In the genomic region with DNA sequence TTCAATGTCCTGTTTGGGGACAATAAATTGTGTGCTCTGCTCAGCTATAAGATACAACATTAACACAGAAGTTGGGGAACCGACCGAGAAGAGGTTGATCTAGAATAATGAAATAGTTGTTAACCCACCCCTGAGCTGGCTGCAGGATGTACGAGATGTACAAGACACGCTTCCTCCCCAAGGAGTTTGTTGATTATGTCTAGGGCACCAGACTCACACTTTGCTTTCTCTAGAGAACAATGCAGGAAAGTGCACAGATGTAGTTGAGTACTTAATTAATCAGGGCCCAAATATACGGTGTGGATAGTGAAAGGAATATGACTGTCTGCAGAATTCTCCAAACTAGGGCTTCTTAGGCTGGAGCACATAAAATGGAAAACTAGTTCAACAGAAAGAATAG, we compare ENCODE assay signal across 23 cellular contexts.
"Had no signal": no experiment of that assay in that cellular context is flagged by ENCODE, and none has a peak within 500 bp of the region (broad histone marks: within the 10 kb centered on the region; RNA-seq: fewer than 3 reads in every experiment).

No MANE protein-coding gene starts in this region.

- H3K36me3 ChIP-seq: colonic mucosa, esophagus muscularis mucosa, lower lobe of right lung, neural progenitor cell, right atrium auricular region, spleen, vagina had no signal

- ATAC-seq: left colon; left ventricle myocardium superior; lower lobe of right lung; natural killer cell treated with Interleukin-12 subunit alpha and Interleukin-12 subunit beta and Interleukin-15 and Interleukin-18, amount 100 ng/mL, for 72 hours; stimulated activated memory B cell treated with anti-CD40 and anti-IgM and Interleukin-4, amounts not matched to agents 10 μg/mL and 1 μg/mL and 100 μg/mL, for 72 hours; stimulated activated naive CD8-positive, alpha-beta T cell treated with anti-CD3 and anti-CD28 coated beads, Interleukin-15, Interleukin-2, amounts not matched to agents 100 U/mL and 50 U/mL, for 24 hours had no signal

- H3K4me2 ChIP-seq: neural progenitor cell had no signal

- H3K4me1 ChIP-seq: colonic mucosa, lower lobe of right lung had no signal

- H3K27me3 ChIP-seq: colonic mucosa, esophagus muscularis mucosa, right atrium auricular region, vagina had no signal

- H3K4me3 ChIP-seq: colonic mucosa, esophagus muscularis mucosa, lower lobe of right lung, neural progenitor cell, right atrium auricular region, skin epidermis, spleen, vagina had no signal

- DNase-seq: colonic mucosa; effector memory CD4-positive, alpha-beta T cell; foreskin melanocyte; hypothalamus; immature natural killer cell; islet precursor cell; kidney glomerular epithelial cell; left colon; left ventricle myocardium superior; lower lobe of right lung; naive B cell; spleen; stimulated activated CD4-positive, alpha-beta T cell treated with anti-CD3 and anti-CD28 coated beads, Interleukin-4, amount 100 ng/mL, for 4 hours; stimulated activated naive CD8-positive, alpha-beta T cell treated with anti-CD3 and anti-CD28 coated beads, Interleukin-15, Interleukin-2, amounts not matched to agents 100 U/mL and 50 U/mL, for 24 hours; trophoblast cell had no signal

- H3K9me3 ChIP-seq: colonic mucosa, esophagus muscularis mucosa, lower lobe of right lung, right atrium auricular region, spleen, vagina had no signal

- H2AFZ ChIP-seq: neural progenitor cell, parathyroid adenoma had no signal

- H3K9ac ChIP-seq: neural progenitor cell, parathyroid adenoma had no signal

- H3K27ac ChIP-seq: colonic mucosa, lower lobe of right lung, neural progenitor cell, parathyroid adenoma, right atrium auricular region, skin epidermis, vagina had no signal
